8 cellular contexts compared by ENCODE assay signal in the genomic region with DNA sequence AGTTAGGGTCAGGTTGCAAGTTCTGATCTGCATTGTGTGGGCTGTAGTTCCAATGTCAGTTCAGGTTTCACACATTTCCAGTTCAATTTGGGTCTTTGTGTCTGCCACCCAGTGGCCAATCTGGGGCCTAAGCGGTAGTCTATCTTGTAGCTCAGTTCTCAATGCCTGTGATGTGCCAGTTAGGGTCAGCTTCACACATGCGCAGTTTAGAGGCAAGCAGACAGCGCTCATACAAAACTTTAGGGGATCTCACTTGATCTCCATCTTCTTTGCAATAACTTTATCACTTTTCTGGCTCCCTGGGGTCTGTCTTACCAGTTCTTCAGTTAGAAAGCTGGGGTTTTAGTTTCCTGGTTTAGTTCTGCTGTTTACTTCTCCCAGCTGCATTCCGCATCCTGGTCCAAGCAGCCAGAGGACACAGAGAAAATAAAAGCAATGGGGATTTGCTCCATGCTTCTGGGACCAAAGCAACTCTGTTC. TPM values are rescaled to one million over a fixed set of nuclear protein-coding genes. Genes with fewer than 3 reads are reported as not detected.
DNase-seq lines count a peak whose midpoint lies in the region; ATAC-seq lines count a peak whose summit lies in the region.

No MANE protein-coding gene starts in this region.

- peaks cover 5% of the 10 kb centered on the region for H3K4me1 Mint-ChIP-seq in activated CD4-positive, alpha-beta memory T cell treated with anti-CD3 and anti-CD28 coated beads for 36 hours (ENCODE audit: low read depth)

- H3K9me3 ChIP-seq in effector memory CD4-positive, alpha-beta T cell (ENCODE audit: control insufficient read depth, low read length): no peaks in the 10 kb centered on the region

- intact Hi-C loops in activated CD4-positive, alpha-beta memory T cell treated with anti-CD3 and anti-CD28 coated beads for 36 hours (cut with micrococcal nuclease): loop anchor here (1.0 to 10.0 kb wide), 2 partner anchors 124 to 350 kb away; no protein-coding TSS in a partner anchor

- no peak overlapping the region for H3K27ac Mint-ChIP-seq in activated CD4-positive, alpha-beta memory T cell treated with anti-CD3 and anti-CD28 coated beads for 36 hours

- ATAC-seq in HG03354 (IDR thresholded peaks at IDR 0.05; ENCODE audit: poor library complexity, severe bottlenecking, unreplicated experiment): peak; percentile 100

- peaks cover 7% of the 10 kb centered on the region for H3K36me3 Mint-ChIP-seq in activated CD4-positive, alpha-beta memory T cell treated with anti-CD3 and anti-CD28 coated beads for 36 hours

- peak; percentile 97 for DNase-seq in Ammon's horn (ENCODE audit: low spot score)
- peak; percentile 35 for DNase-seq in GM19238 (ENCODE audit: insufficient read length, low spot score)
- DNase-seq in NCI-H526 treated with DMSO at 0.1 percent for 48 hours (lab: John Stamatoyannopoulos, UW): peak; percentile 48
- DNase-seq in activated CD4-positive, alpha-beta memory T cell treated with anti-CD3 and anti-CD28 coated beads for 36 hours: peak; percentile 71
- DNase-seq in effector memory CD4-positive, alpha-beta T cell: peak; percentile 19 to 44 (median 24)
- peak; percentile 98 for DNase-seq in medulla oblongata (ENCODE audit: extremely low spot score)
- DNase-seq in stimulated activated CD8-positive, alpha-beta memory T cell treated with anti-CD3 and anti-CD28 coated beads, Interleukin-15, amount 100 ng/mL, for 4 hours (ENCODE audit: low read depth in 2 of 2): peak; percentile 19 to 43

- no peak overlapping the region for H3K27ac ChIP-seq in effector memory CD4-positive, alpha-beta T cell (ENCODE audit: insufficient read depth, low read length, poor library complexity, severe bottlenecking)

- H3K27me3 Mint-ChIP-seq in activated CD4-positive, alpha-beta memory T cell treated with anti-CD3 and anti-CD28 coated beads for 36 hours: no peaks in the 10 kb centered on the region

- POLR2A ChIA-PET in activated CD4-positive, alpha-beta memory T cell treated with anti-CD3 and anti-CD28 coated beads for 36 hours (lab: Charles Lee): interaction anchor here (1.0 kb wide), 1 partner anchor 125 kb away, joined by 3 read pairs; no protein-coding TSS in a partner anchor

- CTCF ChIA-PET in activated CD4-positive, alpha-beta memory T cell treated with anti-CD3 and anti-CD28 coated beads for 36 hours (lab: Charles Lee): interaction anchor here (0.6 to 2.7 kb wide), 18 partner anchors 10 to 488 kb away, joined by 3 to 38 read pairs (median 4); a partner anchor contains a TSS

- H3K27me3 ChIP-seq in effector memory CD4-positive, alpha-beta T cell (replicated peaks; ENCODE audit: control insufficient read depth, insufficient read depth, low read length, poor library complexity, severe bottlenecking): no peaks in the 10 kb centered on the region

- no peak overlapping the region for H3K4me3 Mint-ChIP-seq in activated CD4-positive, alpha-beta memory T cell treated with anti-CD3 and anti-CD28 coated beads for 36 hours

- no peaks in the 10 kb centered on the region for H3K4me1 ChIP-seq in effector memory CD4-positive, alpha-beta T cell (ENCODE audit: control insufficient read depth, insufficient read depth, low read length, poor library complexity, severe bottlenecking)

- no peaks in the 10 kb centered on the region for H3K36me3 ChIP-seq in effector memory CD4-positive, alpha-beta T cell (ENCODE audit: control insufficient read depth, insufficient read depth, low read length)

- peaks cover 16% of the 10 kb centered on the region for H3K9me3 Mint-ChIP-seq in activated CD4-positive, alpha-beta memory T cell treated with anti-CD3 and anti-CD28 coated beads for 36 hours

- H3K4me3 ChIP-seq in effector memory CD4-positive, alpha-beta T cell (ENCODE audit: insufficient read depth, low read depth, low read length, poor library complexity, severe bottlenecking): no peak overlapping the region

RNA-seq across cellular contexts. Expression of a gene that starts 11.0 kb away (rescaled TPM):
- 10 to 100 TPM; 40.6 to 48.6 TPM for total RNA-seq in activated CD4-positive, alpha-beta memory T cell treated with anti-CD3 and anti-CD28 coated beads for 36 hours

RNA-seq across cellular contexts. Expression of a gene that starts 22.0 kb away (rescaled TPM):
- 1 to 10 TPM in 1 of 2 experiments, under 1 TPM in 1; 0.93 to 1.6 TPM for total RNA-seq in activated CD4-positive, alpha-beta memory T cell treated with anti-CD3 and anti-CD28 coated beads for 36 hours

Comparison
In these comparisons a context has a peak if more than half of its experiments do, and no peak if none do; other contexts are left out.
1. DNase-seq: peak in every context shown above with its lines; median percentile 98 in medulla oblongata; 97 in Ammon's horn; 71 in activated CD4-positive, alpha-beta memory T cell treated with anti-CD3 and anti-CD28 coated beads for 36 hours; 48 in NCI-H526 treated with DMSO at 0.1 percent for 48 hours; 35 in GM19238; 31 in stimulated activated CD8-positive, alpha-beta memory T cell treated with anti-CD3 and anti-CD28 coated beads, Interleukin-15, amount 100 ng/mL, for 4 hours; 24 in effector memory CD4-positive, alpha-beta T cell.